27 cellular contexts compared by ENCODE assay signal in the genomic region with DNA sequence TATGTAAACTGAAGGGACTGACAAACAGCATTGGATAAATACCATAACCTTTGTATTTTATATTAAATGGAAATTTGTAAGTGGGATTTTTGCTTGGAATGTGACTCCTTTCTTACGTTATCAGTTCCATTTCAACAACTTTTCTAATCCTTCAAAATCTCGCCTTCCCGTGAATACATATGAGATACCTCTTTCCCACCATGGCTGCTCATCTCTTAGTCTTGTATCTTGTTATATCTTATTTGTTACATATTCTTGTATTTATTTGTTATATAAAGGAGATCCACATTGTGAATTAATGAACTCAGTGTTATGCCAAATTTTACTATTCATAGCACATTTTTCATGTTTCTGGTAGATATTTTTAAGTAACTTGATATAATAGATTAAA.
"Had no signal": no experiment of that assay in that cellular context is flagged by ENCODE, and none has a peak within 500 bp of the region (broad histone marks: within the 10 kb centered on the region; RNA-seq: fewer than 3 reads in every experiment).

No MANE protein-coding gene starts in this region.

- H3K4me3 Mint-ChIP-seq: dendritic cell treated with granulocyte-macrophage colony-stimulating factor and Interleukin-4, amounts not matched to agents 40 ng/mL and 50 ng/mL, for 4 days; effector memory CD8-positive, alpha-beta T cell; endodermal cell had no signal

- H3K4me1 Mint-ChIP-seq: endodermal cell had no signal

- H3K27me3 ChIP-seq: colonic mucosa, esophagus muscularis mucosa, esophagus squamous epithelium, foreskin keratinocyte, gastrocnemius medialis, gastroesophageal sphincter had no signal

- ATAC-seq: effector memory CD8-positive, alpha-beta T cell; esophagus mucosa; foreskin keratinocyte; gastrocnemius medialis; gastroesophageal sphincter; heart left ventricle had no signal

- H3K36me3 ChIP-seq: colonic mucosa, esophagus muscularis mucosa, esophagus squamous epithelium, gastrocnemius medialis, gastroesophageal sphincter, heart left ventricle had no signal

- FAIRE-seq: colon, endometrium, endothelial cell of umbilical vein, frontal cortex had no signal

- H3K27ac Mint-ChIP-seq: dendritic cell treated with granulocyte-macrophage colony-stimulating factor and Interleukin-4, amounts not matched to agents 40 ng/mL and 50 ng/mL, for 4 days; effector memory CD8-positive, alpha-beta T cell; endodermal cell had no signal

- H3K4me3 ChIP-seq: colonic mucosa, coronary artery, dorsolateral prefrontal cortex, esophagus muscularis mucosa, esophagus squamous epithelium, gastrocnemius medialis, gastroesophageal sphincter, heart left ventricle had no signal

- H3K4me1 ChIP-seq: colonic mucosa, foreskin keratinocyte, gastrocnemius medialis, gastroesophageal sphincter, heart left ventricle had no signal

- H3K27me3 Mint-ChIP-seq: dendritic cell treated with granulocyte-macrophage colony-stimulating factor and Interleukin-4, amounts not matched to agents 40 ng/mL and 50 ng/mL, for 4 days had no signal

- H3K9me3 ChIP-seq: colonic mucosa, esophagus squamous epithelium, gastrocnemius medialis, gastroesophageal sphincter had no signal

- H3K27ac ChIP-seq: colonic mucosa, coronary artery, dorsolateral prefrontal cortex, epithelial cell of prostate, esophagus muscularis mucosa, esophagus squamous epithelium, foreskin keratinocyte, gastrocnemius medialis, gastroesophageal sphincter, heart left ventricle had no signal

- DNase-seq: colonic mucosa; cortex of kidney; dermis blood vessel endothelial cell; dorsolateral prefrontal cortex; effector CD4-positive, alpha-beta T cell; effector CD8-positive, alpha-beta T cell; effector memory CD4-positive, alpha-beta T cell; effector memory CD8-positive, alpha-beta T cell; endodermal cell; erythroblast; esophagus squamous epithelium; foreskin fibroblast; foreskin keratinocyte; foreskin melanocyte; gastrocnemius medialis; head of caudate nucleus; heart left ventricle had no signal
